Comparison of ENCODE assay signal across 1 cellular context in the genomic region with DNA sequence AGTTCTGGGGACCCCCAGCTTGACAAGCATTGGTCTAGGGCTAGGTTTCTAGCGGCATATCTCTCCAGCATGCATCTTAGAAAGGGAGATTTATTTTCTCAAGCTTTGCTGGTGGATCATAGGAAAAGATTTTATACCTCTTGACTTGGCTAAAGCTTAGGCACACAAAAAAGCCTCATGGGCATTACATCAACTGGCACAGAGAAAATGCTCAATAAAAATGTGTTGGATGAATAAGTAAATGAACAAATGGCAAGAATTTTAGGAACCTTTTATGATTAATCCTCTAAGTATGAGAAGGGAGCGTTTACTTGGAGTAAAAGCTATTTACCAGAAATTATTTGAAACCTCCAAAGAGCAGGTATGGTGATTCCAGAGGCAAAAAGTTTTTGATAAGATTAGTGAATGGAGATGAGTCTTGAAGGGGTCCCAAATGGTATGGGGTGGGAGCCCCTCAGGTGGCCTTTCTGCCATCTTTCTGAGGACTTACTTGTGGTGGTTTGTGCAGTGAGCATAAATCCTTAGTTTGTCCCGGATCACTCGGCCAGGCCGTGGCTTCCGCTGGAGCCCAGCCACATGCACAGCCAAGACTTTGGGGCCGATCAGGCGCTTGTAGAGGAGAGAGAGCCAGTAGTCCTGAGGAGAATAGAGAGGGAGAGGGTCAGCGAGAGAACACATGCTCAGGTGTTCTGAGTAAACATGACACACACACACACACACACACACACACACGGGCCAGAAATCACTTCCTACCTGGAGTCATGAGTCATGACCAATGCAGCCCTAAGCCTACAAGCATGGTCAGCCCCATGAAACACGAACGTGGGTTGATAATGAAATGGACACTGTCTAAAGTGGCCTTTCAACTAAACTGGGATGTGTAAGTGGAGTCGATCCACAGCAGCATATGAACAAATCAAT.
TF ChIP-seq lines count a peak whose summit lies in the region.

No MANE protein-coding gene starts in this region.

TF ChIP-seq in HepG2, 621 proteins besides CTCF, POLR2A, EP300 and RAD21 (continued from another document and continues in another):
- no peak for TF ChIP-seq ZFP37 (CRISPR knock-in tag; IDR thresholded peaks at IDR 0.05; ENCODE audit: borderline replicate concordance)
- TF ChIP-seq ZNF558 (CRISPR knock-in tag; IDR thresholded peaks at IDR 0.05; ENCODE audit: borderline replicate concordance), result no peak
- no peak for TF ChIP-seq KMT2B (CRISPR knock-in tag; IDR thresholded peaks at IDR 0.05)
- TF ChIP-seq ZNF737 (CRISPR knock-in tag; IDR thresholded peaks at IDR 0.05; ENCODE audit: borderline replicate concordance), result no peak
- no peak for TF ChIP-seq RFX5 (IDR thresholded peaks at IDR 0.05; ENCODE audit: low read depth, low read length)
- TF ChIP-seq, protein P1, sequence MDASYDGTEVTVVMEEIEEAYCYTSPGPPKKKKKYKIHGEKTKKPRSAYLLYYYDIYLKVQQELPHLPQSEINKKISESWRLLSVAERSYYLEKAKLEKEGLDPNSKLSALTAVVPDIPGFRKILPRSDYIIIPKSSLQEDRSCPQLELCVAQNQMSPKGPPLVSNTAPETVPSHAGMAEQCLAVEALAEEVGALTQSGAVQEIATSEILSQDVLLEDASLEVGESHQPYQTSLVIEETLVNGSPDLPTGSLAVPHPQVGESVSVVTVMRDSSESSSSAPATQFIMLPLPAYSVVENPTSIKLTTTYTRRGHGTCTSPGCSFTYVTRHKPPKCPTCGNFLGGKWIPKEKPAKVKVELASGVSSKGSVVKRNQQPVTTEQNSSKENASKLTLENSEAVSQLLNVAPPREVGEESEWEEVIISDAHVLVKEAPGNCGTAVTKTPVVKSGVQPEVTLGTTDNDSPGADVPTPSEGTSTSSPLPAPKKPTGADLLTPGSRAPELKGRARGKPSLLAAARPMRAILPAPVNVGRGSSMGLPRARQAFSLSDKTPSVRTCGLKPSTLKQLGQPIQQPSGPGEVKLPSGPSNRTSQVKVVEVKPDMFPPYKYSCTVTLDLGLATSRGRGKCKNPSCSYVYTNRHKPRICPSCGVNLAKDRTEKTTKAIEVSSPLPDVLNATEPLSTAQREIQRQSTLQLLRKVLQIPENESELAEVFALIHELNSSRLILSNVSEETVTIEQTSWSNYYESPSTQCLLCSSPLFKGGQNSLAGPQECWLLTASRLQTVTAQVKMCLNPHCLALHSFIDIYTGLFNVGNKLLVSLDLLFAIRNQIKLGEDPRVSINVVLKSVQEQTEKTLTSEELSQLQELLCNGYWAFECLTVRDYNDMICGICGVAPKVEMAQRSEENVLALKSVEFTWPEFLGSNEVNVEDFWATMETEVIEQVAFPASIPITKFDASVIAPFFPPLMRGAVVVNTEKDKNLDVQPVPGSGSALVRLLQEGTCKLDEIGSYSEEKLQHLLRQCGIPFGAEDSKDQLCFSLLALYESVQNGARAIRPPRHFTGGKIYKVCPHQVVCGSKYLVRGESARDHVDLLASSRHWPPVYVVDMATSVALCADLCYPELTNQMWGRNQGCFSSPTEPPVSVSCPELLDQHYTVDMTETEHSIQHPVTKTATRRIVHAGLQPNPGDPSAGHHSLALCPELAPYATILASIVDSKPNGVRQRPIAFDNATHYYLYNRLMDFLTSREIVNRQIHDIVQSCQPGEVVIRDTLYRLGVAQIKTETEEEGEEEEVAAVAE (CRISPR knock-in tag; IDR thresholded peaks at IDR 0.05; ENCODE audit: borderline replicate concordance), result no peak
- peak; percentile 51; the same call in 1 of the 2 replicates for TF ChIP-seq RARA (CRISPR knock-in tag; IDR thresholded peaks at IDR 0.05)
- no peak for TF ChIP-seq ZBTB7B (CRISPR knock-in tag; IDR thresholded peaks at IDR 0.05)
- TF ChIP-seq KDM4B (CRISPR knock-in tag; IDR thresholded peaks at IDR 0.05), result no peak
- TF ChIP-seq ETV5 (CRISPR knock-in tag; IDR thresholded peaks at IDR 0.05; ENCODE audit: borderline replicate concordance), result peak; percentile 30; the same call in 1 of the 2 replicates
- TF ChIP-seq RCOR2 (CRISPR knock-in tag; IDR thresholded peaks at IDR 0.05), result no peak
- TF ChIP-seq HOXA5 (CRISPR knock-in tag; IDR thresholded peaks at IDR 0.05), result 0 out of 2 replicates have a peak, but pooled peaks have one; percentile 28
- TF ChIP-seq NPAS2 (CRISPR knock-in tag; IDR thresholded peaks at IDR 0.05; ENCODE audit: borderline replicate concordance), result no peak
- no peak for TF ChIP-seq ZNF281 (CRISPR knock-in tag; IDR thresholded peaks at IDR 0.05; ENCODE audit: borderline replicate concordance)
- TF ChIP-seq, protein P2, sequence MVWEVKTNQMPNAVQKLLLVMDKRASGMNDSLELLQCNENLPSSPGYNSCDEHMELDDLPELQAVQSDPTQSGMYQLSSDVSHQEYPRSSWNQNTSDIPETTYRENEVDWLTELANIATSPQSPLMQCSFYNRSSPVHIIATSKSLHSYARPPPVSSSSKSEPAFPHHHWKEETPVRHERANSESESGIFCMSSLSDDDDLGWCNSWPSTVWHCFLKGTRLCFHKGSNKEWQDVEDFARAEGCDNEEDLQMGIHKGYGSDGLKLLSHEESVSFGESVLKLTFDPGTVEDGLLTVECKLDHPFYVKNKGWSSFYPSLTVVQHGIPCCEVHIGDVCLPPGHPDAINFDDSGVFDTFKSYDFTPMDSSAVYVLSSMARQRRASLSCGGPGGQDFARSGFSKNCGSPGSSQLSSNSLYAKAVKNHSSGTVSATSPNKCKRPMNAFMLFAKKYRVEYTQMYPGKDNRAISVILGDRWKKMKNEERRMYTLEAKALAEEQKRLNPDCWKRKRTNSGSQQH (CRISPR knock-in tag; IDR thresholded peaks at IDR 0.05; ENCODE audit: low read depth), result no peak
- no peak for TF ChIP-seq RFX1 (IDR thresholded peaks at IDR 0.05)
- no peak for TF ChIP-seq ZNF275 (CRISPR knock-in tag; IDR thresholded peaks at IDR 0.05; ENCODE audit: borderline replicate concordance)
- TF ChIP-seq, protein P3, sequence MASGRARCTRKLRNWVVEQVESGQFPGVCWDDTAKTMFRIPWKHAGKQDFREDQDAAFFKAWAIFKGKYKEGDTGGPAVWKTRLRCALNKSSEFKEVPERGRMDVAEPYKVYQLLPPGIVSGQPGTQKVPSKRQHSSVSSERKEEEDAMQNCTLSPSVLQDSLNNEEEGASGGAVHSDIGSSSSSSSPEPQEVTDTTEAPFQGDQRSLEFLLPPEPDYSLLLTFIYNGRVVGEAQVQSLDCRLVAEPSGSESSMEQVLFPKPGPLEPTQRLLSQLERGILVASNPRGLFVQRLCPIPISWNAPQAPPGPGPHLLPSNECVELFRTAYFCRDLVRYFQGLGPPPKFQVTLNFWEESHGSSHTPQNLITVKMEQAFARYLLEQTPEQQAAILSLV (CRISPR knock-in tag; IDR thresholded peaks at IDR 0.05; ENCODE audit: borderline replicate concordance), result no peak
- no peak for TF ChIP-seq SPEN (CRISPR knock-in tag; IDR thresholded peaks at IDR 0.05; ENCODE audit: low read depth)
- TF ChIP-seq, protein P4, sequence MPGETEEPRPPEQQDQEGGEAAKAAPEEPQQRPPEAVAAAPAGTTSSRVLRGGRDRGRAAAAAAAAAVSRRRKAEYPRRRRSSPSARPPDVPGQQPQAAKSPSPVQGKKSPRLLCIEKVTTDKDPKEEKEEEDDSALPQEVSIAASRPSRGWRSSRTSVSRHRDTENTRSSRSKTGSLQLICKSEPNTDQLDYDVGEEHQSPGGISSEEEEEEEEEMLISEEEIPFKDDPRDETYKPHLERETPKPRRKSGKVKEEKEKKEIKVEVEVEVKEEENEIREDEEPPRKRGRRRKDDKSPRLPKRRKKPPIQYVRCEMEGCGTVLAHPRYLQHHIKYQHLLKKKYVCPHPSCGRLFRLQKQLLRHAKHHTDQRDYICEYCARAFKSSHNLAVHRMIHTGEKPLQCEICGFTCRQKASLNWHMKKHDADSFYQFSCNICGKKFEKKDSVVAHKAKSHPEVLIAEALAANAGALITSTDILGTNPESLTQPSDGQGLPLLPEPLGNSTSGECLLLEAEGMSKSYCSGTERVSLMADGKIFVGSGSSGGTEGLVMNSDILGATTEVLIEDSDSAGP (CRISPR knock-in tag; IDR thresholded peaks at IDR 0.05; ENCODE audit: borderline replicate concordance), result no peak
- TF ChIP-seq ZFP62 (CRISPR knock-in tag; IDR thresholded peaks at IDR 0.05), result no peak
- TF ChIP-seq FOXP1 (IDR thresholded peaks at IDR 0.05), result no peak
- no peak for TF ChIP-seq FOXP1 (CRISPR knock-in tag; IDR thresholded peaks at IDR 0.05)
- TF ChIP-seq CENPT (CRISPR knock-in tag; IDR thresholded peaks at IDR 0.05; ENCODE audit: low read depth), result no peak
- no peak for TF ChIP-seq NR1H2 (CRISPR knock-in tag; IDR thresholded peaks at IDR 0.05; ENCODE audit: borderline replicate concordance, low read depth)
- TF ChIP-seq, protein P5, sequence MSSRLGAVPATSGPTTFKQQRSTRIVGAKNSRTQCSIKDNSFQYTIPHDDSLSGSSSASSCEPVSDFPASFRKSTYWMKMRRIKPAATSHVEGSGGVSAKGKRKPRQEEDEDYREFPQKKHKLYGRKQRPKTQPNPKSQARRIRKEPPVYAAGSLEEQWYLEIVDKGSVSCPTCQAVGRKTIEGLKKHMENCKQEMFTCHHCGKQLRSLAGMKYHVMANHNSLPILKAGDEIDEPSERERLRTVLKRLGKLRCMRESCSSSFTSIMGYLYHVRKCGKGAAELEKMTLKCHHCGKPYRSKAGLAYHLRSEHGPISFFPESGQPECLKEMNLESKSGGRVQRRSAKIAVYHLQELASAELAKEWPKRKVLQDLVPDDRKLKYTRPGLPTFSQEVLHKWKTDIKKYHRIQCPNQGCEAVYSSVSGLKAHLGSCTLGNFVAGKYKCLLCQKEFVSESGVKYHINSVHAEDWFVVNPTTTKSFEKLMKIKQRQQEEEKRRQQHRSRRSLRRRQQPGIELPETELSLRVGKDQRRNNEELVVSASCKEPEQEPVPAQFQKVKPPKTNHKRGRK (CRISPR knock-in tag; IDR thresholded peaks at IDR 0.05), result no peak
- TF ChIP-seq, protein P6, sequence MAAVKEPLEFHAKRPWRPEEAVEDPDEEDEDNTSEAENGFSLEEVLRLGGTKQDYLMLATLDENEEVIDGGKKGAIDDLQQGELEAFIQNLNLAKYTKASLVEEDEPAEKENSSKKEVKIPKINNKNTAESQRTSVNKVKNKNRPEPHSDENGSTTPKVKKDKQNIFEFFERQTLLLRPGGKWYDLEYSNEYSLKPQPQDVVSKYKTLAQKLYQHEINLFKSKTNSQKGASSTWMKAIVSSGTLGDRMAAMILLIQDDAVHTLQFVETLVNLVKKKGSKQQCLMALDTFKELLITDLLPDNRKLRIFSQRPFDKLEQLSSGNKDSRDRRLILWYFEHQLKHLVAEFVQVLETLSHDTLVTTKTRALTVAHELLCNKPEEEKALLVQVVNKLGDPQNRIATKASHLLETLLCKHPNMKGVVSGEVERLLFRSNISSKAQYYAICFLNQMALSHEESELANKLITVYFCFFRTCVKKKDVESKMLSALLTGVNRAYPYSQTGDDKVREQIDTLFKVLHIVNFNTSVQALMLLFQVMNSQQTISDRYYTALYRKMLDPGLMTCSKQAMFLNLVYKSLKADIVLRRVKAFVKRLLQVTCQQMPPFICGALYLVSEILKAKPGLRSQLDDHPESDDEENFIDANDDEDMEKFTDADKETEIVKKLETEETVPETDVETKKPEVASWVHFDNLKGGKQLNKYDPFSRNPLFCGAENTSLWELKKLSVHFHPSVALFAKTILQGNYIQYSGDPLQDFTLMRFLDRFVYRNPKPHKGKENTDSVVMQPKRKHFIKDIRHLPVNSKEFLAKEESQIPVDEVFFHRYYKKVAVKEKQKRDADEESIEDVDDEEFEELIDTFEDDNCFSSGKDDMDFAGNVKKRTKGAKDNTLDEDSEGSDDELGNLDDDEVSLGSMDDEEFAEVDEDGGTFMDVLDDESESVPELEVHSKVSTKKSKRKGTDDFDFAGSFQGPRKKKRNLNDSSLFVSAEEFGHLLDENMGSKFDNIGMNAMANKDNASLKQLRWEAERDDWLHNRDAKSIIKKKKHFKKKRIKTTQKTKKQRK (IDR thresholded peaks at IDR 0.05; ENCODE audit: low read length), result no peak
- TF ChIP-seq SAP130 (CRISPR knock-in tag; IDR thresholded peaks at IDR 0.05; ENCODE audit: low read depth), result peak; percentile 53; the same call in 1 of the 2 replicates
- TF ChIP-seq MEIS1 (CRISPR knock-in tag; IDR thresholded peaks at IDR 0.05; ENCODE audit: borderline replicate concordance), result no peak
- no peak for TF ChIP-seq CREBL2 (CRISPR knock-in tag; IDR thresholded peaks at IDR 0.05; ENCODE audit: borderline replicate concordance)
- TF ChIP-seq, protein P7, sequence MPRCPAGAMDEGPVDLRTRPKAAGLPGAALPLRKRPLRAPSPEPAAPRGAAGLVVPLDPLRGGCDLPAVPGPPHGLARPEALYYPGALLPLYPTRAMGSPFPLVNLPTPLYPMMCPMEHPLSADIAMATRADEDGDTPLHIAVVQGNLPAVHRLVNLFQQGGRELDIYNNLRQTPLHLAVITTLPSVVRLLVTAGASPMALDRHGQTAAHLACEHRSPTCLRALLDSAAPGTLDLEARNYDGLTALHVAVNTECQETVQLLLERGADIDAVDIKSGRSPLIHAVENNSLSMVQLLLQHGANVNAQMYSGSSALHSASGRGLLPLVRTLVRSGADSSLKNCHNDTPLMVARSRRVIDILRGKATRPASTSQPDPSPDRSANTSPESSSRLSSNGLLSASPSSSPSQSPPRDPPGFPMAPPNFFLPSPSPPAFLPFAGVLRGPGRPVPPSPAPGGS (CRISPR knock-in tag; IDR thresholded peaks at IDR 0.05), result no peak
- TF ChIP-seq CCDC6 (CRISPR knock-in tag; IDR thresholded peaks at IDR 0.05), result no peak
- TF ChIP-seq FOXK1 (CRISPR knock-in tag; IDR thresholded peaks at IDR 0.05; ENCODE audit: borderline replicate concordance, low read depth), result 0 out of 2 replicates have a peak, but pooled peaks have one; percentile 23
- TF ChIP-seq ZNF792 (CRISPR knock-in tag; IDR thresholded peaks at IDR 0.05), result no peak
- TF ChIP-seq NFIC (IDR thresholded peaks at IDR 0.05; ENCODE audit: low read length), result no peak
- TF ChIP-seq SP5 (CRISPR knock-in tag; IDR thresholded peaks at IDR 0.05; ENCODE audit: borderline replicate concordance, low read depth), result no peak
